1 cellular context compared by ENCODE assay signal in the genomic region with DNA sequence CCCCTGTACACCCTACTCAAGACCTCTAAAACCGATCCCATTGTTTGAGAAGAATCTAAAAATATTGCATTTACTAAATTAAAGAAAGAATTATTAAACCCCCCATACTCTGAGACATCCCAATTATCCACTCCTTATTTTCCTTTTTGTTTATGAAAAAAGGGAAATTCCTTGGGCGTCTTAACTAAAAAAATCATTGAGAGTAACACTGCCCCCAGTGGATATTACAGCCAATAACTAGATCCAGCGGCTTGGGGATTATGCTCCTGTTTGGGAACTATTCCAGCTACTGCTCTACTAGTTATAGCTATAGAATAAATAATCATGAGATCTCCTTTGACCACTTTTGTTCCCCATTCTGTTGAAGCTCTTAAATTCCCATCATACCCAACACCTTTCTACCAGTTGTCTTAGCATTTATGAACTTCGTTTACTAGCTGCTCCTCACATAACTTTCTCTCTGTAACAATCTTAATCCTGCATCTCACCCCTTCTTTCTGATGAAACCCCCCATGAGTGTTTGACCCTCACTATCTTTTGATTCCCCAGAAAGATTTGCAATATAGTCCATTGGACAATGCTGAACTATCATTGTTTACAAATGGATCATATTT.
TF ChIP-seq lines count a peak whose summit lies in the region.

No MANE protein-coding gene starts in this region.

TF ChIP-seq in IMR-90, 13 proteins besides CTCF, POLR2A, EP300 and RAD21:
- TF ChIP-seq RFX5 (IDR thresholded peaks at IDR 0.05; ENCODE audit: low read depth, low read length): no peak
- no peak for TF ChIP-seq BHLHE40 (IDR thresholded peaks at IDR 0.05; ENCODE audit: low read depth, low read length)
- TF ChIP-seq CEBPB (IDR thresholded peaks at IDR 0.05; ENCODE audit: low read depth, low read length): no peak
- TF ChIP-seq RCOR1 (IDR thresholded peaks at IDR 0.05; ENCODE audit: insufficient replicate concordance, low read length): no peak
- no peak for TF ChIP-seq ELK1 (IDR thresholded peaks at IDR 0.05; ENCODE audit: borderline replicate concordance, low read depth, low read length)
- TF ChIP-seq MXI1 (IDR thresholded peaks at IDR 0.05; ENCODE audit: borderline replicate concordance, low read depth, low read length): no peak
- no peak for TF ChIP-seq NFE2L2 (IDR thresholded peaks at IDR 0.05; ENCODE audit: low read depth, low read length)
- TF ChIP-seq, protein P1, sequence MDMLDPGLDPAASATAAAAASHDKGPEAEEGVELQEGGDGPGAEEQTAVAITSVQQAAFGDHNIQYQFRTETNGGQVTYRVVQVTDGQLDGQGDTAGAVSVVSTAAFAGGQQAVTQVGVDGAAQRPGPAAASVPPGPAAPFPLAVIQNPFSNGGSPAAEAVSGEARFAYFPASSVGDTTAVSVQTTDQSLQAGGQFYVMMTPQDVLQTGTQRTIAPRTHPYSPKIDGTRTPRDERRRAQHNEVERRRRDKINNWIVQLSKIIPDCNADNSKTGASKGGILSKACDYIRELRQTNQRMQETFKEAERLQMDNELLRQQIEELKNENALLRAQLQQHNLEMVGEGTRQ (IDR thresholded peaks at IDR 0.05; ENCODE audit: low read depth, low read length): no peak
- TF ChIP-seq SMC3 (IDR thresholded peaks at IDR 0.05; ENCODE audit: low read depth, low read length): no peak
- no peak for TF ChIP-seq MAZ (IDR thresholded peaks at IDR 0.05; ENCODE audit: borderline replicate concordance, low read depth, low read length)
- no peak for TF ChIP-seq FOS (IDR thresholded peaks at IDR 0.05; ENCODE audit: low read depth, low read length)
